ENCODE assay signal across 20 cellular contexts in the genomic region with DNA sequence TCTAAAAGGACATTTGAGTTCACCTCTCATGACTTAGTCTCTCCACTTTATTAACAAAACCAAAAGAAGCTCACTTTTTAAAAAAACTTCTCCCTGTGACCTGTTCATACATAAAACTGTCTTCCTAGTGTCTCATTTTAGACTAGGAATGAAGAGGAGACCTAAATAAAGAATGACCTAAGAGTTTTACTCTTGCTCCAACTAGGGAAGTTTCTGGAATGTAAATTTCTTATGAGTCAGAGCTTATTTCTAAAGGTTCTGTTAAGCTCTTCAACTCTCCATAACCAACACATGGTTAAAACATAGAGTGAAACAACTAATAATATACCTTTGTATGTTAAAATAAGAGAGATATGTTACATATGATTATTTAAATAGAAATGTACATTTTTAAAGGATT.
A peak's percentile ranks its signal among the peaks of the same experiment; 100 is the strongest.
DNase-seq lines count a peak whose midpoint lies in the region; ATAC-seq and TF ChIP-seq lines count a peak whose summit lies in the region.
"Had no signal": no experiment of that assay in that cellular context is flagged by ENCODE, and none has a peak within 500 bp of the region (broad histone marks: within the 10 kb centered on the region; RNA-seq: fewer than 3 reads in every experiment).

No MANE protein-coding gene starts in this region.

- H3K27me3 ChIP-seq in mammary epithelial cell (ENCODE audit: insufficient read depth, low read length), result no peaks in the 10 kb centered on the region
- H3K27me3 ChIP-seq: Peyer's patch had no signal

- no peak for ATAC-seq in natural killer cell
- ATAC-seq: K562 had no signal

- DNase-seq in AG10803 (ENCODE audit: low read depth) (peak; percentile 23), mammary epithelial cell (peak; percentile 25), fibroblast of mammary gland (ENCODE audit: low read depth) (peak; percentile 52), skeletal muscle cell (ENCODE audit: low read depth) (peak; percentile 27), SW 1271 (lab: John Stamatoyannopoulos, UW) (no peak), caudate nucleus (lab: John Stamatoyannopoulos, UW) (no peak), natural killer cell (no peak)
- DNase-seq: DMS53, EL, H7, MM.1S, NCI-H1105, NCI-H146, NCI-H2029, NCI-H345, NCI-H524, Peyer's patch had no signal

- no peak overlapping the region for H3K9ac ChIP-seq in mammary epithelial cell (ENCODE audit: insufficient read depth, low read length)

- no peak overlapping the region for H3K27ac Mint-ChIP-seq in natural killer cell
- H3K27ac Mint-ChIP-seq: B cell, CD14-positive monocyte had no signal

- no peak overlapping the region for H3K4me3 ChIP-seq in AG10803 (ENCODE audit: low read length)
- H3K4me3 ChIP-seq in mammary epithelial cell (replicated peaks in 1 of 3; ENCODE audit: insufficient read depth in 1 of 3, low read depth in 2 of 3, low read length in 3 of 3), result no peak overlapping the region
- H3K4me3 ChIP-seq in fibroblast of mammary gland (ENCODE audit: control insufficient read depth, low read depth, low read length), result no peak overlapping the region
- no peak overlapping the region for H3K4me3 ChIP-seq in skeletal muscle cell (ENCODE audit: low read depth, low read length)
- H3K4me3 ChIP-seq: K562, Peyer's patch had no signal

- CTCF ChIA-PET in mammary epithelial cell (lab: Charles Lee; ENCODE audit: low non-redundant PET), result no interaction called here

- TF ChIP-seq CTCF in AG10803 (conservative IDR thresholded peaks at IDR 0.05; ENCODE audit: low read length) (no peak), mammary epithelial cell (conservative IDR thresholded peaks at IDR 0.05 in 1 of 2, IDR thresholded peaks at IDR 0.05 in 1 of 2; ENCODE audit: extremely low read depth in 1 of 2, insufficient read depth in 1 of 2, low read depth in 1 of 2, low read length in 2 of 2) (no peak), fibroblast of mammary gland (conservative IDR thresholded peaks at IDR 0.05; ENCODE audit: control insufficient read depth, insufficient read depth, low read depth, low read length) (no peak), natural killer cell (IDR thresholded peaks at IDR 0.05) (no peak)

- H3K4me1 Mint-ChIP-seq in natural killer cell, result no peaks in the 10 kb centered on the region
- H3K4me1 Mint-ChIP-seq: B cell, CD14-positive monocyte had no signal

- peaks cover 14% of the 10 kb centered on the region for H3K4me1 ChIP-seq in mammary epithelial cell (ENCODE audit: insufficient read depth, low read length)
- H3K4me1 ChIP-seq: Peyer's patch had no signal

- peaks cover 0 to 3% of the 10 kb centered on the region in 2 donors for H3K27me3 Mint-ChIP-seq in natural killer cell (ENCODE audit: low read depth in 2 of 2)
- H3K27me3 Mint-ChIP-seq: B cell had no signal

- peaks cover 0 to 2% of the 10 kb centered on the region in 2 donors for H3K9me3 Mint-ChIP-seq in natural killer cell

- H2AFZ ChIP-seq in mammary epithelial cell (ENCODE audit: low read depth, low read length), result no peak overlapping the region

- no peaks in the 10 kb centered on the region for H3K79me2 ChIP-seq in mammary epithelial cell (ENCODE audit: insufficient read depth, low read length)

- H3K36me3 Mint-ChIP-seq in natural killer cell, result no peaks in the 10 kb centered on the region
- H3K36me3 Mint-ChIP-seq: CD14-positive monocyte had no signal

- intact Hi-C loops in mammary epithelial cell (cut with micrococcal nuclease) (no loop called here), natural killer cell (cut with micrococcal nuclease) (no loop called here)

- in situ Hi-C loops in mammary epithelial cell (cut with MboI; ENCODE audit: low sequenced_read_pairs in 2 of 2), result no loop called here

- no TSS peak for BruUV-seq in mammary epithelial cell (replicated peaks; lab: Mats Ljungman, UMichigan)

- dilution Hi-C loops in mammary epithelial cell (cut with HindIII; ENCODE audit: low sequenced_read_pairs), result no loop called here

- no peaks in the 10 kb centered on the region for H4K20me1 ChIP-seq in mammary epithelial cell (ENCODE audit: insufficient read depth, low read length)

- H3K9me3 ChIP-seq in mammary epithelial cell (replicated peaks; ENCODE audit: insufficient read depth, low read length), result no peaks in the 10 kb centered on the region
- H3K9me3 ChIP-seq: Peyer's patch had no signal

- no peak overlapping the region for H3K4me2 ChIP-seq in mammary epithelial cell (ENCODE audit: insufficient read depth, low read depth, low read length)

- no peaks in the 10 kb centered on the region for H3K36me3 ChIP-seq in mammary epithelial cell (ENCODE audit: insufficient read depth, low read length)
- H3K36me3 ChIP-seq: Peyer's patch had no signal

- H3K27ac ChIP-seq in mammary epithelial cell (ENCODE audit: insufficient read depth, low read depth, low read length) (no peak overlapping the region), caudate nucleus (ENCODE audit: low read depth, low read length) (no peak overlapping the region)
- H3K27ac ChIP-seq: Peyer's patch had no signal

- no peak overlapping the region for H3K4me3 Mint-ChIP-seq in natural killer cell
- H3K4me3 Mint-ChIP-seq: B cell, CD14-positive monocyte had no signal

Comparison
In these comparisons a context has a peak if more than half of its experiments do, and no peak if none do; other contexts are left out.
1. DNase-seq: peak in AG10803 (single experiment), mammary epithelial cell (single experiment), fibroblast of mammary gland (single experiment) and skeletal muscle cell (single experiment); none in SW 1271 (0 of 2), caudate nucleus (0 of 61) and natural killer cell (single experiment).